17 cellular contexts compared by ENCODE assay signal in the genomic region with DNA sequence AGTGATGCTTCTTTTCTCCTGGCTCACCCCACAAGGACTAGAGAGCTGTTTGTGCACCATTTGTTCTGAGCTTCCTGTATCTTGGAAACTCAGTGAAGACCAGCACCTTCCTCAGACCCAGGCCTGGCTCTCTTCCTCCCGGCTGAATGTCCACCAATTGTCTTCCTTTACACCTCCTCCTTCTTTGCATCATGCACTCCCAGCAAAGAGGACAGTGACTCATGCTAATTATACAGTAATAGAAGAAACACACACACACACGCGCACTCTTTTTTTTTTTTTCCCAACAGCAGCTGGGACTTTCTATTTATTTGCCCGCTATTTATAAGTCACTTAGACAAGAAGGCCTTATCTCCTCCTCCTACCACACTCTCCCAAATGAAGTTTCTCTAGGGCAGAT.
DNase-seq lines count a peak whose midpoint lies in the region; ATAC-seq and TF ChIP-seq lines count a peak whose summit lies in the region.
"Had no signal": no experiment of that assay in that cellular context is flagged by ENCODE, and none has a peak within 500 bp of the region (broad histone marks: within the 10 kb centered on the region; RNA-seq: fewer than 3 reads in every experiment).

No MANE protein-coding gene starts in this region.

- no peak for TF ChIP-seq POLR2A in testis (IDR thresholded peaks at IDR 0.05)

- H3K4me1 ChIP-seq in testis, result no peaks in the 10 kb centered on the region
- H3K4me1 ChIP-seq: breast epithelium, esophagus muscularis mucosa, neural progenitor cell, uterus had no signal

- 44 to 51% methylated on average over 4 of the region's 4 CpGs for WGBS in testis, 2 donors

- TF ChIP-seq CTCF in WERI-Rb-1 (IDR thresholded peaks at IDR 0.05; ENCODE audit: low read depth, low read length) (no peak), testis (IDR thresholded peaks at IDR 0.05) (no peak)

- H3K36me3 ChIP-seq in WERI-Rb-1, result no peaks in the 10 kb centered on the region
- no peaks in the 10 kb centered on the region for H3K36me3 ChIP-seq in testis (ENCODE audit: low read depth, missing control alignments)
- H3K36me3 ChIP-seq: breast epithelium, esophagus muscularis mucosa, neural progenitor cell, uterus had no signal

- no peak overlapping the region for H3K4me3 ChIP-seq in WERI-Rb-1 (ENCODE audit: low read depth, low read length)
- H3K4me3 ChIP-seq in testis, result no peak overlapping the region
- H3K4me3 ChIP-seq: breast epithelium, esophagus muscularis mucosa, neural progenitor cell, uterus had no signal

- H3K27me3 ChIP-seq in WERI-Rb-1 (ENCODE audit: insufficient read depth, low read depth, severe bottlenecking), result no peaks in the 10 kb centered on the region
- no peaks in the 10 kb centered on the region for H3K27me3 ChIP-seq in testis
- H3K27me3 ChIP-seq: breast epithelium, esophagus muscularis mucosa, neural progenitor cell, uterus had no signal

- no peak for ATAC-seq in GM19455 (IDR thresholded peaks at IDR 0.05; ENCODE audit: unreplicated experiment)
- ATAC-seq: T-cell had no signal

- H3K27ac ChIP-seq in WERI-Rb-1 (peak overlapping the region; percentile 78), testis (no peak overlapping the region)
- H3K27ac ChIP-seq: breast epithelium, esophagus muscularis mucosa, neural progenitor cell, uterus had no signal

- DNase-seq in SHP77 treated with DMSO at 0.1 percent for 48 hours (lab: John Stamatoyannopoulos, UW) (peak; percentile 2), SHP77 (lab: John Stamatoyannopoulos, UW) (no peak), WERI-Rb-1 (peak; percentile 12), inferior parietal cortex (ENCODE audit: extremely low spot score) (peak; percentile 60), cerebellum (ENCODE audit: low spot score) (no peak), testis (no peak)
- no peak for DNase-seq in activated CD4-positive, CD25-positive, alpha-beta regulatory T cell treated with anti-CD3 and anti-CD28 coated beads, Interleukin-2, amount 50 U/mL, for 72 hours
- DNase-seq: activated CD4-positive, alpha-beta T cell treated with anti-CD3 and anti-CD28 coated beads, Interleukin-2, amount 50 U/mL, for 4 hours; activated effector memory CD4-positive, alpha-beta T cell treated with Interleukin-2 at 50 U/mL for 16 hours; NCI-H82; stimulated activated CD8-positive, alpha-beta memory T cell treated with anti-CD3 and anti-CD28 coated beads, Interleukin-4, amount 100 ng/mL, for 48 hours; T-cell; uterus had no signal

- intact Hi-C loops in testis (cut with DNase I; ENCODE audit: low total_unique reads), result no loop called here

- H3K9me3 ChIP-seq in WERI-Rb-1 (ENCODE audit: severe bottlenecking), result no peaks in the 10 kb centered on the region
- H3K9me3 ChIP-seq in testis, result no peaks in the 10 kb centered on the region
- H3K9me3 ChIP-seq: breast epithelium, esophagus muscularis mucosa, uterus had no signal

Comparison
In these comparisons a context has a peak if more than half of its experiments do, and no peak if none do; other contexts are left out.
1. DNase-seq: peak in SHP77 treated with DMSO at 0.1 percent for 48 hours (single experiment), WERI-Rb-1 (single experiment) and inferior parietal cortex (single experiment); none in SHP77 (0 of 2), cerebellum (single experiment), testis (single experiment) and activated CD4-positive, CD25-positive, alpha-beta regulatory T cell treated with anti-CD3 and anti-CD28 coated beads, Interleukin-2, amount 50 U/mL, for 72 hours (single experiment).